ENCODE assay signal across 1 cellular context in the genomic region with DNA sequence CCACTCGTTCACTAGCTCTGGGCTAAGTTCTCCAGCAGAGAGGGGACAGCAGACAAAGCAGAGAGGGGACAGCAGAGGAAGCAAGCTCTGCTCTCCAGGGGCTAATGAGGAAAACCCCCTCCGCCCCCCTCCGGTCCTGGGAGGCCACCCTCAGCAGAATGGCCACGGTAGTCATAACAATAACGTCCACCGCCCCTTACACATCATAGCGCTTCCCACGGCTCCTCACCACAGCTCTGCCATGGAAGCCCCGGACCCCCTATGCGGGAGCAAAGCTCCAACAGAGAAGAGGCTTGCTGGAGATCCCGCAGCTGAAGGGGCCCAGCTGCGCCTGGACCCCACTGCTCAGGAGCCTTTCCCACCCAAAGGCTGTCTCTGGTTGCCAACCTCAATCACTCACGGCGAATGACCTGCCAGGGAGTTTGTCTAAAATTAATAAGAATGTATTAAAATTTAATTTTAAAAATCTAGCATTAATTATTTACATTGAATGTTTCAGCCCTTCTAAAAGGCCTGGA.
TF ChIP-seq lines count a peak whose summit lies in the region.

No MANE protein-coding gene starts in this region.

TF ChIP-seq in H1, 55 proteins besides CTCF, POLR2A, EP300 and RAD21:
- TF ChIP-seq EZH2 (IDR thresholded peaks at IDR 0.05; ENCODE audit: low read depth, low read length, severe bottlenecking), result no peak
